Comparison of ENCODE assay signal across 21 cellular contexts in genomic region chr11:132464939-132465338, GRCh38.
"Had no signal": no experiment of that assay in that cellular context is flagged by ENCODE, and none has a peak within 500 bp of the region (broad histone marks: within the 10 kb centered on the region; RNA-seq: fewer than 3 reads in every experiment).

No MANE protein-coding gene starts in this region.

- H3K4me1 ChIP-seq: colonic mucosa, left lung, right lobe of liver had no signal

- H3K36me3 Mint-ChIP-seq: activated naive CD4-positive, alpha-beta T cell treated with anti-CD3 and anti-CD28 coated beads, Interleukin-2, amount 50 U/mL, for 24 hours; natural killer cell had no signal

- H3K9me3 ChIP-seq: colonic mucosa, left lung, right lobe of liver, thoracic aorta had no signal

- H3K4me1 Mint-ChIP-seq: activated naive CD4-positive, alpha-beta T cell treated with anti-CD3 and anti-CD28 coated beads, Interleukin-2, amount 50 U/mL, for 24 hours; activated naive CD8-positive, alpha-beta T cell treated with anti-CD3 and anti-CD28 coated beads, Interleukin-2, amount 50 U/mL, for 24 hours; natural killer cell had no signal

- H3K27ac Mint-ChIP-seq: activated naive CD4-positive, alpha-beta T cell treated with anti-CD3 and anti-CD28 coated beads, Interleukin-2, amount 50 U/mL, for 24 hours; activated naive CD8-positive, alpha-beta T cell treated with anti-CD3 and anti-CD28 coated beads, Interleukin-2, amount 50 U/mL, for 24 hours; activated T-helper 1 cell treated with anti-CD3 and anti-CD28 coated beads, Interleukin-12 subunit alpha, Interleukin-12 subunit beta, Interleukin-2, Interleukin-4 antibody, amounts not matched to agents 30 ng/mL and 10 ng/mL and 1 ng/mL, durations not matched to agents 14 hours and 24 hours and 36 hours; natural killer cell had no signal

- H3K4me3 ChIP-seq: colonic mucosa, left lung, lung, right lobe of liver, skin epidermis, thoracic aorta had no signal

- H3K4me3 Mint-ChIP-seq: activated naive CD4-positive, alpha-beta T cell treated with anti-CD3 and anti-CD28 coated beads, Interleukin-2, amount 50 U/mL, for 24 hours; activated naive CD8-positive, alpha-beta T cell treated with anti-CD3 and anti-CD28 coated beads, Interleukin-2, amount 50 U/mL, for 24 hours; activated T-helper 1 cell treated with anti-CD3 and anti-CD28 coated beads, Interleukin-12 subunit alpha, Interleukin-12 subunit beta, Interleukin-2, Interleukin-4 antibody, amounts not matched to agents 30 ng/mL and 10 ng/mL and 1 ng/mL, durations not matched to agents 14 hours and 24 hours and 36 hours; natural killer cell had no signal

- H3K9me3 Mint-ChIP-seq: activated naive CD4-positive, alpha-beta T cell treated with anti-CD3 and anti-CD28 coated beads, Interleukin-2, amount 50 U/mL, for 24 hours had no signal

- ATAC-seq: activated naive CD8-positive, alpha-beta T cell treated with anti-CD3 and anti-CD28 coated beads, Interleukin-2, amount 50 U/mL, for 24 hours; left lung; natural killer cell; right lobe of liver; stimulated activated naive CD8-positive, alpha-beta T cell treated with anti-CD3 and anti-CD28 coated beads, Interleukin-15, Interleukin-2, amounts not matched to agents 100 U/mL and 50 U/mL, for 24 hours had no signal

- H3K36me3 ChIP-seq: colonic mucosa, left lung, right lobe of liver, thoracic aorta had no signal

- DNase-seq: activated CD4-positive, alpha-beta T cell treated with anti-CD3 and anti-CD28 coated beads for 4 hours; activated CD4-positive, alpha-beta T cell treated with anti-CD3 and anti-CD28 coated beads, Interleukin-2, amount 50 U/mL, for 48 hours; activated CD8-positive, alpha-beta memory T cell treated with anti-CD3 and anti-CD28 coated beads, Interleukin-2, amount 50 U/mL, for 4 hours; activated gamma-delta T cell treated with Interleukin-2 at 50 U/mL for 16 hours; activated naive CD8-positive, alpha-beta T cell treated with anti-CD3 and anti-CD28 coated beads, Interleukin-2, amount 50 U/mL, for 24 hours; activated T-cell treated with anti-CD3 and anti-CD28 coated beads, Interleukin-2, amount 50 U/mL, for 1 hour; colonic mucosa; effector CD8-positive, alpha-beta T cell; left lung; mesendoderm; natural killer cell; right lobe of liver; stimulated activated CD4-positive, alpha-beta T cell treated with anti-CD3 and anti-CD28 coated beads, Interleukin-12 subunit alpha, Interleukin-12 subunit beta, amount 100 ng/mL, for 4 hours; stimulated activated CD4-positive, alpha-beta T cell treated with anti-CD3 and anti-CD28 coated beads, Interleukin-4, amount 100 ng/mL, for 1 hour; stimulated activated naive CD8-positive, alpha-beta T cell treated with anti-CD3 and anti-CD28 coated beads, Interleukin-15, Interleukin-2, amounts not matched to agents 100 U/mL and 50 U/mL, for 24 hours; trophoblast cell had no signal

- H3K27me3 ChIP-seq: colonic mucosa, left lung, right lobe of liver had no signal

- H3K27ac ChIP-seq: colonic mucosa, left lung, right lobe of liver, skin epidermis, thoracic aorta had no signal

- H3K27me3 Mint-ChIP-seq: activated naive CD4-positive, alpha-beta T cell treated with anti-CD3 and anti-CD28 coated beads, Interleukin-2, amount 50 U/mL, for 24 hours; activated naive CD8-positive, alpha-beta T cell treated with anti-CD3 and anti-CD28 coated beads, Interleukin-2, amount 50 U/mL, for 24 hours had no signal
